ENCODE assay signal across 8 cellular contexts in the genomic region with DNA sequence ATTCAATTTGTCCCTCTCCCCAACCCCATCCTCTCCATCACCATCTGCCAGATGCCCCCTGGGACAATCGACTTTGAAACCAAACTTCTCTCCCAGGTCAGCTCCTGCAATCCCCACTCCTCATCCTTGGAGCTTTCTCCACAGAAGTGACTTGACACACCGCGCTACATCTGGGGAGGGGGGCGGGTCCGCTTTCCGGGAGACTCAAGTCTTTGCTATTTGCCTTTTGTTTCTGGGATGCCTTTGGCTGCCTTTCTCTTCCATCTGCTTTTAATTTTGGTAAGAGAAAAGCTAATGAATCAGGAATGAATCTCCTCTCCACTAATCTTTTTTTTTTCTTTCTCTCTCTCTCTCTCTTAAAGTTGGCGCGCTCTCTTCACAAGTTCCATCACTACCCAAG. TPM values are rescaled to one million over a fixed set of nuclear protein-coding genes. Genes with fewer than 3 reads are reported as not detected.
A peak's percentile ranks its signal among the peaks of the same experiment; 100 is the strongest.
DNase-seq lines count a peak whose midpoint lies in the region; ATAC-seq and TF ChIP-seq lines count a peak whose summit lies in the region.

No MANE protein-coding gene starts in this region.

- no peak overlapping the region for H3K27ac Mint-ChIP-seq in stimulated activated naive B cell treated with anti-CD40 and anti-IgM and Interleukin-4, amounts not matched to agents 10 μg/mL and 1 μg/mL and 100 μg/mL, for 72 hours
- H3K27ac Mint-ChIP-seq in activated naive CD8-positive, alpha-beta T cell treated with anti-CD3 and anti-CD28 coated beads for 36 hours, result no peak overlapping the region

- H3K9me3 ChIP-seq in Peyer's patch (no peaks in the 10 kb centered on the region), parathyroid adenoma (ENCODE audit: control insufficient read depth, low read length) (no peaks in the 10 kb centered on the region)

- peaks cover 18 to 28% of the 10 kb centered on the region in 2 donors for H3K4me1 Mint-ChIP-seq in stimulated activated naive B cell treated with anti-CD40 and anti-IgM and Interleukin-4, amounts not matched to agents 10 μg/mL and 1 μg/mL and 100 μg/mL, for 72 hours
- peaks cover 10% of the 10 kb centered on the region for H3K4me1 Mint-ChIP-seq in activated naive CD8-positive, alpha-beta T cell treated with anti-CD3 and anti-CD28 coated beads for 36 hours

- no peak overlapping the region for H3K27ac ChIP-seq in Peyer's patch
- H3K27ac ChIP-seq in parathyroid adenoma, result no peak overlapping the region

- DNase-seq in Daoy (ENCODE audit: low read depth), result peak; percentile 69
- DNase-seq in Peyer's patch, result no peak
- DNase-seq in fibroblast of gingiva (ENCODE audit: low read depth), result peak; percentile 93
- no peak for DNase-seq in stimulated activated naive B cell treated with anti-CD40 and anti-IgM and Interleukin-4, amounts not matched to agents 10 μg/mL and 1 μg/mL and 100 μg/mL, for 72 hours
- DNase-seq in activated naive CD8-positive, alpha-beta T cell treated with anti-CD3 and anti-CD28 coated beads for 36 hours, result no peak

- no peaks in the 10 kb centered on the region for H3K79me2 ChIP-seq in parathyroid adenoma

- H3K36me3 Mint-ChIP-seq in stimulated activated naive B cell treated with anti-CD40 and anti-IgM and Interleukin-4, amounts not matched to agents 10 μg/mL and 1 μg/mL and 100 μg/mL, for 72 hours, result peaks cover 4 to 6% of the 10 kb centered on the region in 2 donors
- no peaks in the 10 kb centered on the region for H3K36me3 Mint-ChIP-seq in activated naive CD8-positive, alpha-beta T cell treated with anti-CD3 and anti-CD28 coated beads for 36 hours

- H3K36me3 ChIP-seq in Peyer's patch, result no peaks in the 10 kb centered on the region
- H3K36me3 ChIP-seq in parathyroid adenoma (ENCODE audit: control insufficient read depth, insufficient read depth, low read length), result no peaks in the 10 kb centered on the region

- peak overlapping the region; percentile 87 for H3K4me2 ChIP-seq in parathyroid adenoma (ENCODE audit: low read length)

- H3K27me3 Mint-ChIP-seq in stimulated activated naive B cell treated with anti-CD40 and anti-IgM and Interleukin-4, amounts not matched to agents 10 μg/mL and 1 μg/mL and 100 μg/mL, for 72 hours, result peaks cover 56 to 66% of the 10 kb centered on the region in 2 donors
- H3K27me3 Mint-ChIP-seq in activated naive CD8-positive, alpha-beta T cell treated with anti-CD3 and anti-CD28 coated beads for 36 hours, result peaks cover 66% of the 10 kb centered on the region

- H3K27me3 ChIP-seq in Peyer's patch (no peaks in the 10 kb centered on the region), parathyroid adenoma (ENCODE audit: control insufficient read depth, insufficient read depth, low read length) (no peaks in the 10 kb centered on the region)

- H3K4me1 ChIP-seq in Peyer's patch (peaks cover 0 to 15% (median 5%) of the 10 kb centered on the region in 4 donors), parathyroid adenoma (no peaks in the 10 kb centered on the region)

- ATAC-seq in GM19023 (IDR thresholded peaks at IDR 0.05; ENCODE audit: unreplicated experiment) (no peak), GM18858 (IDR thresholded peaks at IDR 0.05; ENCODE audit: unreplicated experiment) (no peak)
- no peak for ATAC-seq in stimulated activated naive B cell treated with anti-CD40 and anti-IgM and Interleukin-4, amounts not matched to agents 10 μg/mL and 1 μg/mL and 100 μg/mL, for 72 hours (replicated peaks)

- H3K9me3 Mint-ChIP-seq in stimulated activated naive B cell treated with anti-CD40 and anti-IgM and Interleukin-4, amounts not matched to agents 10 μg/mL and 1 μg/mL and 100 μg/mL, for 72 hours, result peaks cover 0 to 2% of the 10 kb centered on the region in 2 donors
- no peaks in the 10 kb centered on the region for H3K9me3 Mint-ChIP-seq in activated naive CD8-positive, alpha-beta T cell treated with anti-CD3 and anti-CD28 coated beads for 36 hours

- no peak overlapping the region for H3K9ac ChIP-seq in parathyroid adenoma

- peak overlapping the region; percentile 89 for H2AFZ ChIP-seq in parathyroid adenoma

- H3K4me3 ChIP-seq in Peyer's patch (peak overlapping the region in 3 of 4 donors; percentile 51 to 88 (median 66)), parathyroid adenoma (ENCODE audit: low read depth, low read length) (peak overlapping the region; percentile 81)

- TF ChIP-seq CTCF in Peyer's patch (IDR thresholded peaks at IDR 0.05) (no peak), parathyroid adenoma (IDR thresholded peaks at IDR 0.05) (no peak)

- H3K4me3 Mint-ChIP-seq in stimulated activated naive B cell treated with anti-CD40 and anti-IgM and Interleukin-4, amounts not matched to agents 10 μg/mL and 1 μg/mL and 100 μg/mL, for 72 hours, result peak overlapping the region in 1 of 2 donors; percentile 80
- no peak overlapping the region for H3K4me3 Mint-ChIP-seq in activated naive CD8-positive, alpha-beta T cell treated with anti-CD3 and anti-CD28 coated beads for 36 hours

- TF ChIP-seq POLR2A in Peyer's patch (IDR thresholded peaks at IDR 0.05), result no peak

RNA-seq across cellular contexts. Expression of a gene that starts 0.7 kb away (rescaled TPM):
- total RNA-seq in Daoy (2014; rRNA removed; shearing (Covaris generic)), result 24.7 and 33.2 TPM in 2 replicates
- 10 to 100 TPM in 2 of 4 donors, 1 to 10 TPM in 2; 6.8 to 14.5 (median 10.7) TPM for total RNA-seq in Peyer's patch
- not detected for total RNA-seq in activated naive CD8-positive, alpha-beta T cell treated with anti-CD3 and anti-CD28 coated beads for 36 hours

Comparison
In these comparisons a context has a peak if more than half of its experiments do, and no peak if none do; other contexts are left out.
1. DNase-seq: peak in Daoy (single experiment) and fibroblast of gingiva (single experiment); none in Peyer's patch (0 of 3), stimulated activated naive B cell treated with anti-CD40 and anti-IgM and Interleukin-4, amounts not matched to agents 10 μg/mL and 1 μg/mL and 100 μg/mL, for 72 hours (single experiment) and activated naive CD8-positive, alpha-beta T cell treated with anti-CD3 and anti-CD28 coated beads for 36 hours (single experiment).
2. RNA of a gene that starts 0.7 kb away (total RNA-seq): 24.7 to 33.2 TPM in Daoy and 6.8 to 14.5 TPM in Peyer's patch; not detected in activated naive CD8-positive, alpha-beta T cell treated with anti-CD3 and anti-CD28 coated beads for 36 hours; every median in the first group is over 4 times any median in the second.